Comparison of ENCODE assay signal across 5 cellular contexts in genomic region chr1:190391582-190391981, GRCh38.
"Had no signal": no experiment of that assay in that cellular context is flagged by ENCODE, and none has a peak within 500 bp of the region (broad histone marks: within the 10 kb centered on the region; RNA-seq: fewer than 3 reads in every experiment).

No MANE protein-coding gene starts in this region.

- H3K4me2 ChIP-seq: GM23338 had no signal

- H2AFZ ChIP-seq: GM23338 had no signal

- H3K4me3 ChIP-seq: GM23338, K562 had no signal

- DNase-seq: H9, HCEC 1CT, IMR-90 had no signal
